ENCODE assay signal across 8 cellular contexts in genomic region chr22:23178512-23179254, GRCh38. TPM values are rescaled to one million over a fixed set of nuclear protein-coding genes. Genes with fewer than 3 reads are reported as not detected.
DNase-seq lines count a peak whose midpoint lies in the region; ATAC-seq, FAIRE-seq and TF ChIP-seq lines count a peak whose summit lies in the region.

No MANE protein-coding gene starts in this region.

- H3K79me2 ChIP-seq in MM.1S (ENCODE audit: low read length) (peaks cover 53% of the 10 kb centered on the region), K562 (ENCODE audit: control insufficient read depth, insufficient read depth, low read length) (peaks cover 30% of the 10 kb centered on the region), smooth muscle cell (ENCODE audit: low read depth) (peaks cover 11% of the 10 kb centered on the region)

- TF ChIP-seq CTCF in MM.1S (IDR thresholded peaks at IDR 0.05; ENCODE audit: low read length) = peak; percentile 98
- no peak for TF ChIP-seq CTCF in K562 (IDR thresholded peaks at IDR 0.05 in 2 of 3, conservative IDR thresholded peaks at IDR 0.05 in 1 of 3; ENCODE audit: insufficient read depth in 2 of 3, low read depth in 1 of 3, low read length in 3 of 3)
- peak; percentile 95 for TF ChIP-seq CTCF in smooth muscle cell (IDR thresholded peaks at IDR 0.05; ENCODE audit: borderline replicate concordance, insufficient read depth, poor library complexity, severe bottlenecking)

- H3K4me2 ChIP-seq in MM.1S (ENCODE audit: low read depth, low read length) (peak overlapping the region; percentile 95), K562 (ENCODE audit: insufficient read depth, low read length) (peak overlapping the region; percentile 80; the same call in 1 of the 2 replicates), smooth muscle cell (no peak overlapping the region)

- no peak for TF ChIP-seq POLR2A in K562 (conservative IDR thresholded peaks at IDR 0.05)

- H3K9ac ChIP-seq in MM.1S (ENCODE audit: low read length) = peak overlapping the region; percentile 73; the same call in 1 of the 2 replicates
- H3K9ac ChIP-seq in K562 (ENCODE audit: insufficient read depth in 1 of 2, low read depth in 2 of 2, low read length in 2 of 2) = peak overlapping the region in 1 of 2 experiments; percentile 95; a peak in 1 of 4 replicates
- H3K9ac ChIP-seq in smooth muscle cell (ENCODE audit: low read depth) = no peak overlapping the region

- peak; percentile 92 for DNase-seq in GM03348 (ENCODE audit: low spot score)
- peak; percentile 67 for DNase-seq in MM.1S
- DNase-seq in T-helper 9 cell = peak; percentile 65
- DNase-seq in K562 (ENCODE audit: extremely low read depth in 1 of 4, low spot score in 3 of 4) = peak; percentile 69 to 100 (median 99)
- DNase-seq in hypothalamus (lab: John Stamatoyannopoulos, UW) = peak in 43 of 51 donors; percentile 8 to 83 (median 50)
- DNase-seq in smooth muscle cell (lab: John Stamatoyannopoulos, UW; ENCODE audit: unreplicated experiment) = peak; percentile 18

- H2AFZ ChIP-seq in MM.1S (ENCODE audit: low read length) (no peak overlapping the region), K562 (ENCODE audit: low read depth, low read length) (peak overlapping the region; percentile 95; the same call in 1 of the 2 replicates), smooth muscle cell (ENCODE audit: low read depth) (no peak overlapping the region)

- no TSS peak for BruUV-seq in K562 (replicated peaks; lab: Mats Ljungman, UMichigan)

- TF ChIP-seq EP300 in K562 (IDR thresholded peaks at IDR 0.05; ENCODE audit: low read length) = no peak

- peaks cover 7% of the 10 kb centered on the region for H4K20me1 ChIP-seq in MM.1S (ENCODE audit: insufficient read depth, low read length)
- peaks cover 29% of the 10 kb centered on the region for H4K20me1 ChIP-seq in K562 (replicated peaks; ENCODE audit: control insufficient read depth, insufficient read depth, low read length)
- H4K20me1 ChIP-seq in smooth muscle cell (ENCODE audit: low read depth) = peaks cover 25% of the 10 kb centered on the region

- peak; percentile 57 for ATAC-seq in K562
- ATAC-seq in HG03175 (IDR thresholded peaks at IDR 0.05; ENCODE audit: unreplicated experiment) = no peak
- ATAC-seq in GM21447 (IDR thresholded peaks at IDR 0.05; ENCODE audit: unreplicated experiment) = no peak

- H3K27me3 ChIP-seq in MM.1S (replicated peaks; ENCODE audit: insufficient read depth, low read length) = no peaks in the 10 kb centered on the region
- H3K27me3 ChIP-seq in K562 (ENCODE audit: control insufficient read depth in 2 of 2, insufficient read depth in 2 of 2, low read length in 2 of 2) = no peaks in the 10 kb centered on the region
- H3K27me3 ChIP-seq in smooth muscle cell (ENCODE audit: low read depth) = no peaks in the 10 kb centered on the region

- H3K36me3 ChIP-seq in MM.1S (replicated peaks; ENCODE audit: insufficient read depth, low read length) (no peaks in the 10 kb centered on the region), K562 (ENCODE audit: control insufficient read depth, insufficient read depth, low read length) (peaks cover 23% of the 10 kb centered on the region), smooth muscle cell (ENCODE audit: low read depth) (no peaks in the 10 kb centered on the region)

- POLR2A ChIA-PET in K562 (lab: Yijun Ruan, JAX) = interaction anchor here (0.6 to 86.5 kb wide), 12 partner anchors 8 to 124 kb away, joined by 3 to 3476 read pairs (median 10); partner anchors contain the start of genes BCR, RAB36 and RSPH14

- peak; percentile 85 for FAIRE-seq in K562 (lab: Jason Lieb, UNC)

- H3K4me1 ChIP-seq in MM.1S (ENCODE audit: low read length) (peaks cover 48% of the 10 kb centered on the region), K562 (replicated peaks in 1 of 2; ENCODE audit: control insufficient read depth in 2 of 2, insufficient read depth in 2 of 2, low read length in 2 of 2) (peaks cover 63 to 72% of the 10 kb centered on the region in 2 experiments), smooth muscle cell (ENCODE audit: low read depth) (peaks cover 10% of the 10 kb centered on the region)

- peak overlapping the region; percentile 66 for H3K4me3 ChIP-seq in MM.1S (ENCODE audit: low read length)
- H3K4me3 ChIP-seq in K562 = no peak overlapping the region
- no peak overlapping the region for H3K4me3 ChIP-seq in smooth muscle cell

- CTCF ChIA-PET in K562 (lab: Yijun Ruan, JAX; ENCODE audit: low intra/inter-chr PET ratio) = interaction anchor here (0.6 to 11.5 kb wide), 17 partner anchors 10 to 323 kb away, joined by 3 to 800 read pairs (median 9); no protein-coding TSS in a partner anchor

- H3F3A ChIP-seq in MM.1S (ENCODE audit: insufficient read depth, low read length) = peaks cover 68% of the 10 kb centered on the region
- H3F3A ChIP-seq in smooth muscle cell (ENCODE audit: low read depth) = peaks cover 2% of the 10 kb centered on the region

- WGBS in K562 (ENCODE audit: insufficient coverage, low coverage, missing lambda C conversion rate) = 26% methylated on average over 9 of the region's 9 CpGs
- 37% methylated on average over 9 of the region's 9 CpGs for WGBS in smooth muscle cell (ENCODE audit: low lambda C conversion rate)

- H3K9me1 ChIP-seq in K562 (ENCODE audit: control insufficient read depth, insufficient read depth, low read length) = peaks cover 30% of the 10 kb centered on the region

- H3K27ac ChIP-seq in MM.1S (ENCODE audit: low read length) = peak overlapping the region; percentile 92; the same call in 1 of the 2 replicates
- H3K27ac ChIP-seq in K562 (ENCODE audit: extremely low read depth, low read depth, low read length) = no peak overlapping the region
- H3K27ac ChIP-seq in smooth muscle cell (ENCODE audit: low read depth) = no peak overlapping the region

- in situ Hi-C loops in K562 (cut with MboI) = loop anchor here (5.0 kb wide), 1 partner anchor 99 kb away; no protein-coding TSS in a partner anchor

- no peaks in the 10 kb centered on the region for H3K9me2 ChIP-seq in MM.1S (replicated peaks; ENCODE audit: insufficient read depth, low read length)

- intact Hi-C loops in K562 (cut with micrococcal nuclease) = loop anchor here (1.0 to 5.0 kb wide), 5 partner anchors 46 to 219 kb away; no protein-coding TSS in a partner anchor

- TF ChIP-seq RAD21 in K562 (CRISPR knock-in tag; conservative IDR thresholded peaks at IDR 0.05 in 1 of 2, IDR thresholded peaks at IDR 0.05 in 1 of 2) = no peak

- H3K9me3 ChIP-seq in MM.1S (replicated peaks; ENCODE audit: insufficient read depth, low read length) = no peaks in the 10 kb centered on the region
- peaks cover 16% of the 10 kb centered on the region for H3K9me3 ChIP-seq in K562 (replicated peaks; ENCODE audit: control insufficient read depth, insufficient read depth, low read depth, low read length)
- H3K9me3 ChIP-seq in smooth muscle cell (replicated peaks; ENCODE audit: low read depth) = peaks cover 4% of the 10 kb centered on the region

RNA-seq across cellular contexts. Expression of gene BCR, which starts 1.6 kb away (rescaled TPM):
- 234 and 446 TPM in 2 replicates for total RNA-seq in K562 (2011; cell fraction: chromatin; rRNA removed; ENCODE audit: low replicate concordance)
- 279 and 314 TPM in 2 replicates for total RNA-seq in K562 (2011; cell fraction: nucleolus; rRNA removed)
- total RNA-seq in K562 (2011; cell fraction: nucleoplasm; rRNA removed) = 196 and 222 TPM in 2 replicates
- 81.7 and 100 TPM in 2 replicates for total RNA-seq in K562 (2014; rRNA removed)
- 27.5 and 45.6 TPM in 2 replicates for total RNA-seq in K562 (2014; rRNA removed; fragmentation: Illumina TruSeq; extraction: Trizol)
- total RNA-seq in K562 (2015; rRNA removed; fragmentation: Illumina TruSeq; extraction: Trizol) = 65.7 and 68.4 TPM in 2 replicates
- total RNA-seq in K562 (2021) = 144 and 150 TPM in 2 replicates
- 20.9 and 36.8 TPM in 2 replicates for polyA plus RNA-seq in K562 (2011; rRNA removed)
- 26.4 and 31.1 TPM in 2 replicates for polyA plus RNA-seq in K562 (2011; cell fraction: cytosol; rRNA removed)
- 57.9 and 76.9 TPM in 2 replicates for polyA plus RNA-seq in K562 (2011; cell fraction: nucleus; rRNA removed)
- 73.9 and 75.3 TPM in 2 replicates for polyA plus RNA-seq in K562 (2012)
- 45.8 and 60.4 TPM in 2 replicates for polyA plus RNA-seq in K562 (2014; fragmentation: Illumina TruSeq; extraction: Trizol)
- polyA plus RNA-seq in K562 (2014; fragmentation: Nextera tagmentation; extraction: Ambion mirVana) = under 1 TPM; 0.41 to 0.70 TPM
- 34.9 and 36.1 TPM in 2 replicates for polyA plus RNA-seq in K562 (2014; rRNA removed)
- polyA minus RNA-seq in K562 (2011; rRNA and poly(A)+ RNA removed) = 113 and 124 TPM in 2 replicates
- polyA minus RNA-seq in K562 (2011; cell fraction: cytosol; rRNA and poly(A)+ RNA removed) = 132 and 181 TPM in 2 replicates
- polyA minus RNA-seq in K562 (2011; cell fraction: nucleus; rRNA and poly(A)+ RNA removed) = 138 and 300 TPM in 2 replicates
- 11.1 and 15.4 TPM in 2 replicates for total RNA-seq in smooth muscle cell
- polyA plus RNA-seq in smooth muscle cell = 13.4 and 15.0 TPM in 2 replicates

RNA-seq across cellular contexts. Expression of gene RAB36, which starts 33.4 kb away (rescaled TPM):
- total RNA-seq in K562 (2011; cell fraction: chromatin; rRNA removed; ENCODE audit: low replicate concordance) = not detected in 2 replicates
- total RNA-seq in K562 (2011; cell fraction: nucleolus; rRNA removed) = not detected in 2 replicates
- total RNA-seq in K562 (2011; cell fraction: nucleoplasm; rRNA removed) = not detected in 2 replicates
- total RNA-seq in K562 (2014; rRNA removed) (0.04 and 0.50 TPM in 2 replicates), K562 (2014; rRNA removed; fragmentation: Illumina TruSeq; extraction: Trizol) (not detected in 2 replicates), K562 (2015; rRNA removed; fragmentation: Illumina TruSeq; extraction: Trizol) (not detected in 2 replicates), K562 (2021) (0.09 TPM in 1 of 2 replicates, not detected in the other), smooth muscle cell (1.1 and 1.9 TPM in 2 replicates)
- polyA plus RNA-seq in K562 (2011; rRNA removed) (0.01 and 0.04 TPM in 2 replicates), K562 (2014; fragmentation: Illumina TruSeq; extraction: Trizol) (not detected in 2 replicates), K562 (2014; fragmentation: Nextera tagmentation; extraction: Ambion mirVana) (under 1 TPM; 0.04 to 0.08 TPM), K562 (2014; rRNA removed) (0.08 TPM in 1 of 2 replicates, not detected in the other), smooth muscle cell (2.0 and 4.1 TPM in 2 replicates)
- 0.58 TPM in 1 of 2 replicates, not detected in the other for polyA plus RNA-seq in K562 (2011; cell fraction: cytosol; rRNA removed)
- polyA plus RNA-seq in K562 (2011; cell fraction: nucleus; rRNA removed) = 0.06 TPM in 1 of 2 replicates, not detected in the other
- polyA plus RNA-seq in K562 (2012) = 0.08 and 0.18 TPM in 2 replicates
- polyA minus RNA-seq in K562 (2011; rRNA and poly(A)+ RNA removed) = 0.42 TPM in 1 of 2 replicates, not detected in the other
- polyA minus RNA-seq in K562 (2011; cell fraction: cytosol; rRNA and poly(A)+ RNA removed) = not detected in 2 replicates
- 0.11 and 0.40 TPM in 2 replicates for polyA minus RNA-seq in K562 (2011; cell fraction: nucleus; rRNA and poly(A)+ RNA removed)

RNA-seq across cellular contexts. Expression of gene RSPH14, which starts 36.9 kb away (rescaled TPM):
- total RNA-seq in K562 (2011; cell fraction: chromatin; rRNA removed; ENCODE audit: low replicate concordance) = not detected in 2 replicates
- not detected in 2 replicates for total RNA-seq in K562 (2011; cell fraction: nucleolus; rRNA removed)
- not detected in 2 replicates for total RNA-seq in K562 (2011; cell fraction: nucleoplasm; rRNA removed)
- not detected in 2 replicates for total RNA-seq in K562 (2014; rRNA removed)
- not detected in 2 replicates for total RNA-seq in K562 (2014; rRNA removed; fragmentation: Illumina TruSeq; extraction: Trizol)
- total RNA-seq in K562 (2015; rRNA removed; fragmentation: Illumina TruSeq; extraction: Trizol) = not detected in 2 replicates
- total RNA-seq in K562 (2021) = not detected in 2 replicates
- 0.24 TPM in 1 of 2 replicates, not detected in the other for polyA plus RNA-seq in K562 (2011; rRNA removed)
- not detected in 2 replicates for polyA plus RNA-seq in K562 (2011; cell fraction: cytosol; rRNA removed)
- 0.27 TPM in 1 of 2 replicates, not detected in the other for polyA plus RNA-seq in K562 (2011; cell fraction: nucleus; rRNA removed)
- polyA plus RNA-seq in K562 (2012) = not detected in 2 replicates
- not detected in 2 replicates for polyA plus RNA-seq in K562 (2014; fragmentation: Illumina TruSeq; extraction: Trizol)
- under 1 TPM in 1 of 2 experiments, not detected in 1; 0.35 TPM for polyA plus RNA-seq in K562 (2014; fragmentation: Nextera tagmentation; extraction: Ambion mirVana)
- polyA plus RNA-seq in K562 (2014; rRNA removed) = not detected in 2 replicates
- polyA minus RNA-seq in K562 (2011; rRNA and poly(A)+ RNA removed) = not detected in 2 replicates
- not detected in 2 replicates for polyA minus RNA-seq in K562 (2011; cell fraction: cytosol; rRNA and poly(A)+ RNA removed)
- polyA minus RNA-seq in K562 (2011; cell fraction: nucleus; rRNA and poly(A)+ RNA removed) = not detected in 2 replicates
- total RNA-seq in smooth muscle cell = not detected in 2 replicates
- 0.32 and 0.48 TPM in 2 replicates for polyA plus RNA-seq in smooth muscle cell

Comparison
In these comparisons a context has a peak if more than half of its experiments do, and no peak if none do; other contexts are left out.
1. DNase-seq: peak in every context shown above with its lines; median percentile 99 in K562; 92 in GM03348; 67 in MM.1S; 65 in T-helper 9 cell; 50 in hypothalamus; 18 in smooth muscle cell.
2. CTCF ChIP-seq: peak in MM.1S (single experiment) and smooth muscle cell (single experiment); none in K562 (0 of 3).